Comparison of ENCODE assay signal across 1 cellular context in genomic region chr2:219207254-219207883, GRCh38.
TF ChIP-seq lines count a peak whose summit lies in the region.

No MANE protein-coding gene starts in this region.

TF ChIP-seq in HepG2, 621 proteins besides CTCF, POLR2A, EP300 and RAD21 (continued from another document and continues in another):
- no peak for TF ChIP-seq ZNF407 (CRISPR knock-in tag; IDR thresholded peaks at IDR 0.05; ENCODE audit: not compliant biosample characterization)
- no peak for TF ChIP-seq SNAPC2 (CRISPR knock-in tag; IDR thresholded peaks at IDR 0.05)
- TF ChIP-seq THAP11 (CRISPR knock-in tag; IDR thresholded peaks at IDR 0.05): no peak; the same call in none of the 2 replicates
- no peak for TF ChIP-seq HDAC1 (CRISPR knock-in tag; IDR thresholded peaks at IDR 0.05)
- no peak for TF ChIP-seq ZNF670 (CRISPR knock-in tag; IDR thresholded peaks at IDR 0.05; ENCODE audit: borderline replicate concordance)
- no peak for TF ChIP-seq ZNF660 (CRISPR knock-in tag; IDR thresholded peaks at IDR 0.05; ENCODE audit: borderline replicate concordance, low read depth)
- no peak for TF ChIP-seq XRCC5 (optimal IDR thresholded peaks at IDR 0.05; ENCODE audit: low read length)
- no peak for TF ChIP-seq ZNF484 (CRISPR knock-in tag; IDR thresholded peaks at IDR 0.05; ENCODE audit: borderline replicate concordance, low read depth)
- no peak for TF ChIP-seq KLF13 (CRISPR knock-in tag; IDR thresholded peaks at IDR 0.05)
- 0 out of 2 replicates have a peak, but pooled peaks have one; percentile 7 for TF ChIP-seq ZNF567 (CRISPR knock-in tag; IDR thresholded peaks at IDR 0.05; ENCODE audit: borderline replicate concordance)
- no peak for TF ChIP-seq PHF21A (CRISPR knock-in tag; IDR thresholded peaks at IDR 0.05)
- no peak for TF ChIP-seq NR3C1 (CRISPR knock-in tag; IDR thresholded peaks at IDR 0.05)
- TF ChIP-seq FUBP1 (CRISPR knock-in tag; IDR thresholded peaks at IDR 0.05; ENCODE audit: borderline replicate concordance): no peak; the same call in 1 of the 2 replicates
- TF ChIP-seq HNRNPL (IDR thresholded peaks at IDR 0.05; ENCODE audit: low read depth, low read length): no peak
- TF ChIP-seq ZNF766 (CRISPR knock-in tag; IDR thresholded peaks at IDR 0.05; ENCODE audit: borderline replicate concordance): no peak
- TF ChIP-seq BRD4 (CRISPR knock-in tag; IDR thresholded peaks at IDR 0.05): no peak
- TF ChIP-seq RERE (CRISPR knock-in tag; IDR thresholded peaks at IDR 0.05; ENCODE audit: low read depth): no peak
- no peak for TF ChIP-seq SOX5 (CRISPR knock-in tag; IDR thresholded peaks at IDR 0.05; ENCODE audit: borderline replicate concordance)
- TF ChIP-seq GLI4 (CRISPR knock-in tag; IDR thresholded peaks at IDR 0.05; ENCODE audit: borderline replicate concordance): no peak
- no peak for TF ChIP-seq ZNF562 (CRISPR knock-in tag; IDR thresholded peaks at IDR 0.05; ENCODE audit: borderline replicate concordance)
- no peak for TF ChIP-seq FIP1L1 (IDR thresholded peaks at IDR 0.05; ENCODE audit: borderline replicate concordance, insufficient read depth, low read depth, low read length)
- TF ChIP-seq RARA (CRISPR knock-in tag; IDR thresholded peaks at IDR 0.05): peak; percentile 35; the same call in 1 of the 2 replicates
- TF ChIP-seq DMTF1 (CRISPR knock-in tag; IDR thresholded peaks at IDR 0.05): no peak
- no peak for TF ChIP-seq ATF1 (CRISPR knock-in tag; IDR thresholded peaks at IDR 0.05)
- TF ChIP-seq ZSCAN21 (CRISPR knock-in tag; IDR thresholded peaks at IDR 0.05; ENCODE audit: borderline replicate concordance): no peak
- no peak for TF ChIP-seq EZH2 (conservative IDR thresholded peaks at IDR 0.05; ENCODE audit: low read depth, low read length)
- peak; percentile 49 for TF ChIP-seq SALL1 (CRISPR knock-in tag; IDR thresholded peaks at IDR 0.05)
- TF ChIP-seq ZNF703 (CRISPR knock-in tag; IDR thresholded peaks at IDR 0.05; ENCODE audit: borderline replicate concordance): no peak
- no peak for TF ChIP-seq ZNF10 (CRISPR knock-in tag; IDR thresholded peaks at IDR 0.05; ENCODE audit: borderline replicate concordance, low read depth)
- TF ChIP-seq ZNF550 (CRISPR knock-in tag; IDR thresholded peaks at IDR 0.05; ENCODE audit: borderline replicate concordance): no peak; the same call in 1 of the 2 replicates
- TF ChIP-seq ZNF691 (CRISPR knock-in tag; IDR thresholded peaks at IDR 0.05; ENCODE audit: borderline replicate concordance, low read depth): 0 out of 2 replicates have a peak, but pooled peaks have one; percentile 15
- 0 out of 2 replicates have a peak, but pooled peaks have one; percentile 74 for TF ChIP-seq ZBTB1 (CRISPR knock-in tag; IDR thresholded peaks at IDR 0.05; ENCODE audit: borderline replicate concordance)
- no peak for TF ChIP-seq BCL6 (CRISPR knock-in tag; IDR thresholded peaks at IDR 0.05)
- no peak for TF ChIP-seq SMAD9 (CRISPR knock-in tag; IDR thresholded peaks at IDR 0.05)
- peak; percentile 84; the same call in 1 of the 2 replicates for TF ChIP-seq ATF5 (CRISPR knock-in tag; IDR thresholded peaks at IDR 0.05; ENCODE audit: low read depth)
- TF ChIP-seq ATM (IDR thresholded peaks at IDR 0.05; ENCODE audit: borderline replicate concordance): no peak
- peak; percentile 65 for TF ChIP-seq SAP130 (CRISPR knock-in tag; IDR thresholded peaks at IDR 0.05; ENCODE audit: low read depth)
- no peak for TF ChIP-seq YY1 (IDR thresholded peaks at IDR 0.05; ENCODE audit: insufficient read depth, insufficient replicate concordance, low read depth, low read length)
